In the genomic region with DNA sequence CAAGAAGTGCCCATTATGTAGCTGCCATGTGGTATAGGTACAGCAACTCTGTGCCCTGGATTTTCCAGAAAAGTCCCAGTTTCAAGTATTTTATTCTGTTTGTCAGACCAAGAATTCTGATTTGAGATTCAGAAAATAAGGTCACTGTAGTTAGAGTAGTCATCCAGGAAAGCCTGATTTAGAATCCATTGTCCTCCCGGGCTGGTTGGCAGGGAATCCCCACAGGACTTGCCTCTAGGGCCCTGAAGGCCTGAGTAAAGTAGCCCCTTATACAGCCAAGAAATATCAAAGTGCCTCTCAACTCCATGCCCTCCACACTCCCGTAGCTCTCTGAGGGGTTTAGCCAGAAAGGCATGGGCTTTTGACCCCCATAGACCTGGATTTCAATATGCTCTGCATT, we compare ENCODE assay signal across 25 cellular contexts. TPM values are rescaled to one million over a fixed set of nuclear protein-coding genes. Genes with fewer than 3 reads are reported as not detected.
DNase-seq lines count a peak whose midpoint lies in the region; ATAC-seq and TF ChIP-seq lines count a peak whose summit lies in the region.
"Had no signal": no experiment of that assay in that cellular context is flagged by ENCODE, and none has a peak within 500 bp of the region (broad histone marks: within the 10 kb centered on the region; RNA-seq: fewer than 3 reads in every experiment).

No MANE protein-coding gene starts in this region.

- no peaks in the 10 kb centered on the region for H3K36me3 Mint-ChIP-seq in CD4-positive, CD25-positive, alpha-beta regulatory T cell
- peaks cover 2% of the 10 kb centered on the region for H3K36me3 Mint-ChIP-seq in mesothelial cell of epicardium
- no peaks in the 10 kb centered on the region for H3K36me3 Mint-ChIP-seq in activated T-helper 2 cell treated with anti-CD3 and anti-CD28 coated beads, Interferon-gamma antibody, Interleukin-2, Interleukin-4, amounts not matched to agents 10 μg/mL and 5 μg/mL and 100 μg/mL, durations not matched to agents 14 hours and 24 hours and 36 hours (ENCODE audit: low read depth)
- H3K36me3 Mint-ChIP-seq: activated naive CD4-positive, alpha-beta T cell treated with anti-CD3 and anti-CD28 coated beads, Interleukin-2, amount 50 U/mL, for 24 hours had no signal

- peaks cover 5 to 25% (median 10%) of the 10 kb centered on the region in 4 donors for H3K4me1 Mint-ChIP-seq in CD4-positive, CD25-positive, alpha-beta regulatory T cell
- peaks cover 7% of the 10 kb centered on the region for H3K4me1 Mint-ChIP-seq in mesothelial cell of epicardium
- peaks cover 9% of the 10 kb centered on the region for H3K4me1 Mint-ChIP-seq in activated T-helper 2 cell treated with anti-CD3 and anti-CD28 coated beads, Interferon-gamma antibody, Interleukin-2, Interleukin-4, amounts not matched to agents 10 μg/mL and 5 μg/mL and 100 μg/mL, durations not matched to agents 14 hours and 24 hours and 36 hours (ENCODE audit: low read depth)

- H3K27me3 Mint-ChIP-seq in CD4-positive, CD25-positive, alpha-beta regulatory T cell = no peaks in the 10 kb centered on the region
- H3K27me3 Mint-ChIP-seq in mesothelial cell of epicardium (ENCODE audit: low read depth) = no peaks in the 10 kb centered on the region
- H3K27me3 Mint-ChIP-seq in activated T-helper 2 cell treated with anti-CD3 and anti-CD28 coated beads, Interferon-gamma antibody, Interleukin-2, Interleukin-4, amounts not matched to agents 10 μg/mL and 5 μg/mL and 100 μg/mL, durations not matched to agents 14 hours and 24 hours and 36 hours (ENCODE audit: low read depth) = peaks cover 27% of the 10 kb centered on the region

- TF ChIP-seq EP300 in transverse colon (IDR thresholded peaks at IDR 0.05; ENCODE audit: low read depth) = no peak

- 44% methylated on average over 2 of the region's 2 CpGs; no CpG with 5 or more reads in 1 of the 2 donors for WGBS in transverse colon (ENCODE audit: low coverage in 1 of 2), 2 donors

- no peak for TF ChIP-seq POLR2A in transverse colon (IDR thresholded peaks at IDR 0.05)

- peak overlapping the region in 1 of 4 donors; percentile 17 for H3K4me3 Mint-ChIP-seq in CD4-positive, CD25-positive, alpha-beta regulatory T cell
- H3K4me3 Mint-ChIP-seq in mesothelial cell of epicardium = no peak overlapping the region
- H3K4me3 Mint-ChIP-seq in activated T-helper 2 cell treated with anti-CD3 and anti-CD28 coated beads, Interferon-gamma antibody, Interleukin-2, Interleukin-4, amounts not matched to agents 10 μg/mL and 5 μg/mL and 100 μg/mL, durations not matched to agents 14 hours and 24 hours and 36 hours (ENCODE audit: low read depth) = no peak overlapping the region
- H3K4me3 Mint-ChIP-seq: activated CD4-positive, alpha-beta T cell treated with anti-CD3 and anti-CD28 coated beads for 36 hours; activated CD8-positive, alpha-beta T cell treated with anti-CD3 and anti-CD28 coated beads, Interleukin-2, amount 10 ng/mL, durations not matched to agents 7 days and 5 days; activated naive CD4-positive, alpha-beta T cell treated with anti-CD3 and anti-CD28 coated beads, Interleukin-2, amount 50 U/mL, for 24 hours; neural crest cell; stimulated activated naive CD8-positive, alpha-beta T cell treated with anti-CD3 and anti-CD28 coated beads, Interleukin-15, Interleukin-2, amounts not matched to agents 100 ng/mL and 50 ng/mL, for 24 hours had no signal

- no peaks in the 10 kb centered on the region for H3K36me3 ChIP-seq in CD4-positive, CD25-positive, alpha-beta regulatory T cell (ENCODE audit: control insufficient read depth, insufficient read depth, low read length)
- H3K36me3 ChIP-seq in transverse colon = no peaks in the 10 kb centered on the region
- H3K36me3 ChIP-seq: breast epithelium, esophagus muscularis mucosa, HAP-1, heart right ventricle had no signal

- H3K27ac Mint-ChIP-seq in CD4-positive, CD25-positive, alpha-beta regulatory T cell = peak overlapping the region; percentile 27 to 51 (median 48)
- peak overlapping the region; percentile 39 for H3K27ac Mint-ChIP-seq in mesothelial cell of epicardium
- no peak overlapping the region for H3K27ac Mint-ChIP-seq in activated T-helper 2 cell treated with anti-CD3 and anti-CD28 coated beads, Interferon-gamma antibody, Interleukin-2, Interleukin-4, amounts not matched to agents 10 μg/mL and 5 μg/mL and 100 μg/mL, durations not matched to agents 14 hours and 24 hours and 36 hours
- H3K27ac Mint-ChIP-seq: activated CD4-positive, alpha-beta T cell treated with anti-CD3 and anti-CD28 coated beads for 36 hours; activated CD8-positive, alpha-beta T cell treated with anti-CD3 and anti-CD28 coated beads, Interleukin-2, amount 10 ng/mL, durations not matched to agents 7 days and 5 days; stimulated activated naive CD8-positive, alpha-beta T cell treated with anti-CD3 and anti-CD28 coated beads, Interleukin-15, Interleukin-2, amounts not matched to agents 100 ng/mL and 50 ng/mL, for 24 hours had no signal

- TF ChIP-seq CTCF in HL-60 (IDR thresholded peaks at IDR 0.05; ENCODE audit: insufficient read depth, low read length) = no peak
- no peak for TF ChIP-seq CTCF in mesothelial cell of epicardium (IDR thresholded peaks at IDR 0.05; ENCODE audit: unreplicated experiment)
- TF ChIP-seq CTCF in transverse colon (IDR thresholded peaks at IDR 0.05) = no peak

- intact Hi-C loops in transverse colon (cut with DNase I; ENCODE audit: low total_unique reads) = no loop called here
- intact Hi-C loops in activated T-helper 2 cell treated with anti-CD3 and anti-CD28 coated beads, Interferon-gamma antibody, Interleukin-2, Interleukin-4, amounts not matched to agents 10 μg/mL and 5 μg/mL and 100 μg/mL, durations not matched to agents 14 hours and 24 hours and 36 hours (cut with micrococcal nuclease) = no loop called here

- no peaks in the 10 kb centered on the region for H3K27me3 ChIP-seq in CD4-positive, CD25-positive, alpha-beta regulatory T cell (ENCODE audit: control insufficient read depth, insufficient read depth, low read length)
- H3K27me3 ChIP-seq in HL-60 (ENCODE audit: insufficient read depth, poor library complexity, severe bottlenecking) (no peaks in the 10 kb centered on the region), transverse colon (no peaks in the 10 kb centered on the region)
- H3K27me3 ChIP-seq: BE2C, esophagus muscularis mucosa, foreskin keratinocyte had no signal

- H3K27ac ChIP-seq in CD4-positive, CD25-positive, alpha-beta regulatory T cell (ENCODE audit: insufficient read depth, low read length, poor library complexity, severe bottlenecking) = peak overlapping the region; percentile 63
- H3K27ac ChIP-seq in HL-60 (replicated peaks) = peak overlapping the region; percentile 29; the same call in 1 of the 2 replicates
- H3K27ac ChIP-seq in transverse colon = no peak overlapping the region
- H3K27ac ChIP-seq: foreskin keratinocyte, parathyroid adenoma had no signal

- ATAC-seq in CD4-positive, CD25-positive, alpha-beta regulatory T cell (ENCODE audit: low read depth in 2 of 2) = peak in 1 of 2 donors; percentile 15
- no peak for ATAC-seq in HG02884 (IDR thresholded peaks at IDR 0.05; ENCODE audit: unreplicated experiment)
- ATAC-seq: foreskin keratinocyte, HepG2 had no signal

- peaks cover 19% of the 10 kb centered on the region for H3K4me1 ChIP-seq in CD4-positive, CD25-positive, alpha-beta regulatory T cell (ENCODE audit: control insufficient read depth, insufficient read depth, low read length, poor library complexity, severe bottlenecking)
- H3K4me1 ChIP-seq in transverse colon = no peaks in the 10 kb centered on the region
- H3K4me1 ChIP-seq: breast epithelium, Caco-2, foreskin keratinocyte, parathyroid adenoma had no signal

- H3K9me3 Mint-ChIP-seq in CD4-positive, CD25-positive, alpha-beta regulatory T cell = peaks cover 0 to 1% (median 0%) of the 10 kb centered on the region in 7 donors
- peaks cover 24% of the 10 kb centered on the region for H3K9me3 Mint-ChIP-seq in mesothelial cell of epicardium
- H3K9me3 Mint-ChIP-seq in activated T-helper 2 cell treated with anti-CD3 and anti-CD28 coated beads, Interferon-gamma antibody, Interleukin-2, Interleukin-4, amounts not matched to agents 10 μg/mL and 5 μg/mL and 100 μg/mL, durations not matched to agents 14 hours and 24 hours and 36 hours = no peaks in the 10 kb centered on the region
- H3K9me3 Mint-ChIP-seq: activated naive CD4-positive, alpha-beta T cell treated with anti-CD3 and anti-CD28 coated beads, Interleukin-2, amount 50 U/mL, for 24 hours; stimulated activated naive CD8-positive, alpha-beta T cell treated with anti-CD3 and anti-CD28 coated beads, Interleukin-15, Interleukin-2, amounts not matched to agents 100 ng/mL and 50 ng/mL, for 24 hours had no signal

- no peak for DNase-seq in CD4-positive, CD25-positive, alpha-beta regulatory T cell
- no peak for DNase-seq in HL-60 (ENCODE audit: low read depth in 1 of 2, low spot score in 1 of 2)
- peak; percentile 28 to 70 for DNase-seq in dermis microvascular lymphatic vessel endothelial cell (ENCODE audit: low read depth in 2 of 2)
- DNase-seq in mesothelial cell of epicardium (ENCODE audit: low spot score in 2 of 2, unreplicated experiment in 2 of 2) = no peak
- DNase-seq in transverse colon = no peak
- no peak for DNase-seq in activated T-helper 2 cell treated with anti-CD3 and anti-CD28 coated beads, Interferon-gamma antibody, Interleukin-2, Interleukin-4, amounts not matched to agents 10 μg/mL and 5 μg/mL and 100 μg/mL, durations not matched to agents 14 hours and 24 hours and 36 hours (ENCODE audit: low spot score)
- no peak for DNase-seq in glomerular visceral epithelial cell (ENCODE audit: extremely low spot score)
- DNase-seq: Caco-2, foreskin keratinocyte, GDM1, NCI-H524 treated with DMSO at 0.1 percent for 48 hours had no signal

- H3K9me3 ChIP-seq in CD4-positive, CD25-positive, alpha-beta regulatory T cell (ENCODE audit: control insufficient read depth in 2 of 2, low read length in 2 of 2) = no peaks in the 10 kb centered on the region
- H3K9me3 ChIP-seq in transverse colon = no peaks in the 10 kb centered on the region
- H3K9me3 ChIP-seq: BE2C, breast epithelium, Caco-2, esophagus muscularis mucosa, HAP-1, heart right ventricle had no signal

- in situ Hi-C loops in transverse colon (cut with MboI; ENCODE audit: low pct_ligation_motif_present in 1 of 4, low pct_unique_long_range_greater_than_20kb in 1 of 4, low sequenced_read_pairs in 3 of 4) = no loop called here

- H3K4me3 ChIP-seq in CD4-positive, CD25-positive, alpha-beta regulatory T cell (ENCODE audit: low read depth, low read length) = peak overlapping the region; percentile 41
- no peak overlapping the region for H3K4me3 ChIP-seq in HL-60 (replicated peaks; ENCODE audit: insufficient read depth, low read length)
- no peak overlapping the region for H3K4me3 ChIP-seq in transverse colon
- H3K4me3 ChIP-seq: breast epithelium, esophagus muscularis mucosa, HAP-1, heart right ventricle, smooth muscle cell had no signal

RNA-seq across cellular contexts. Expression of gene RTL5, which starts 36.3 kb away (rescaled TPM):
- 1.1 TPM for total RNA-seq in CD4-positive, CD25-positive, alpha-beta regulatory T cell
- under 1 TPM in 2 of 4 donors, not detected in 2; 0.05 to 0.09 TPM for polyA plus RNA-seq in CD4-positive, CD25-positive, alpha-beta regulatory T cell
- total RNA-seq in dermis microvascular lymphatic vessel endothelial cell = 0.13 and 0.38 TPM in 2 replicates
- 36.1 to 37.5 TPM (median 36.4 TPM) in 3 replicates for total RNA-seq in mesothelial cell of epicardium
- total RNA-seq in transverse colon = 1 to 10 TPM; 1.3 to 6.0 (median 2.5) TPM
- 0.23 and 0.25 TPM in 2 replicates for total RNA-seq in activated T-helper 2 cell treated with anti-CD3 and anti-CD28 coated beads, Interferon-gamma antibody, Interleukin-2, Interleukin-4, amounts not matched to agents 10 μg/mL and 5 μg/mL and 100 μg/mL, durations not matched to agents 14 hours and 24 hours and 36 hours
- total RNA-seq: HepG2 had no signal
- polyA plus RNA-seq: HepG2 had no signal

Comparison
In these comparisons a context has a peak if more than half of its experiments do, and no peak if none do; other contexts are left out.
1. DNase-seq: peak in dermis microvascular lymphatic vessel endothelial cell (2 of 2); none in CD4-positive, CD25-positive, alpha-beta regulatory T cell (0 of 3), HL-60 (0 of 2), mesothelial cell of epicardium (0 of 2), transverse colon (single experiment), activated T-helper 2 cell treated with anti-CD3 and anti-CD28 coated beads, Interferon-gamma antibody, Interleukin-2, Interleukin-4, amounts not matched to agents 10 μg/mL and 5 μg/mL and 100 μg/mL, durations not matched to agents 14 hours and 24 hours and 36 hours (single experiment) and glomerular visceral epithelial cell (single experiment).
2. H3K27ac ChIP-seq: peak in CD4-positive, CD25-positive, alpha-beta regulatory T cell (single experiment) and HL-60 (single experiment); none in transverse colon (0 of 4).